In the genomic region with DNA sequence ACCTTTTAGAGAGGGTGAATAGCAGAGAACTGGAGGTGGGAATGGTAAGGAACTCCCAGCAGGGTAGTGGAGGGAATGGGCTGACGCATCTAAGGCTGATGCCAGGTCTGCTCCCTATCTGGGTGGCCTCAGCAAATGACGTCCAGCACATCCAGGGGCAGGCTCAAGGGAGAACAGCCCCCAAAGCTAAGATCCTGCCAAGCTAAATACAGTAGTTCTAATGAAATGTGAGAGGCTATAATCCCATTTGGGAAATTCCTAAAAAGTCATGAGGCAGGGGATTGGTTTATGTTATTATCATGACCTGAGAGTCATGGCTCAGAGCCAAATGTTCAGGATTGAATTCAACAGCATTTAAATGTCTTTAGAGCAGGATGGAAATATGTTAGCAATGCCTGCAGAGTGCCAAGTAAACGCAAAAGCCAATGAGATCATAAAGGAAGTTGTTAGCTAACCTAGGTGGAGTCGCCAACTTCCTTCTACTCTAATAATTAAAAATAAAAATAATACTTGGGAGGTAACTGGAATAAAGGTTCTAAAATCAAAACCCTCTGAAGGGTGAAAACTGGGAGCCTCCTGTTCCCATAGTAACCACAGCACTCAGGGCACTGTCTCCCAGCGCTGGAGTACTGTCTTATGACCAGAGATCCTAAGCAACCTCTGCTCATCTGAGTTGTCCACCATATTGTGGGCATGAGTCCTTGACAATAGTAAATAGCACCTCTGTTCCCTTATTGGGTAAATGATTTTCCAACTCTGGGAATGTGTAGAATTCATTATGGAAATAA, we compare ENCODE assay signal across 11 cellular contexts. TPM values are rescaled to one million over a fixed set of nuclear protein-coding genes. Genes with fewer than 3 reads are reported as not detected.
DNase-seq lines count a peak whose midpoint lies in the region; ATAC-seq and TF ChIP-seq lines count a peak whose summit lies in the region.
"Had no signal": no experiment of that assay in that cellular context is flagged by ENCODE, and none has a peak within 500 bp of the region (broad histone marks: within the 10 kb centered on the region; RNA-seq: fewer than 3 reads in every experiment).

No MANE protein-coding gene starts in this region.

- WGBS in esophagus squamous epithelium, 2 donors, result 11 to 16% methylated on average over 4 to 5 of the region's 5 CpGs

- H3K9me3 ChIP-seq in esophagus squamous epithelium, result no peaks in the 10 kb centered on the region
- H3K9me3 ChIP-seq: testis had no signal

- DNase-seq in A172 (ENCODE audit: low spot score), result peak; percentile 72
- peak; percentile 25 for DNase-seq in LoVo (ENCODE audit: low spot score)
- DNase-seq in brain pericyte (ENCODE audit: low read depth, low spot score), result peak; percentile 87
- peak; percentile 86 for DNase-seq in left kidney (ENCODE audit: low read depth, low spot score)
- DNase-seq in esophagus squamous epithelium (lab: John Stamatoyannopoulos, UW), result no peak
- DNase-seq in caudate nucleus (lab: John Stamatoyannopoulos, UW), result no peak
- DNase-seq in HUDEP-2 (lab: John Stamatoyannopoulos, UW; ENCODE audit: unreplicated experiment in 76 of 76), result no peak
- DNase-seq: CD4-positive, CD25-positive, alpha-beta regulatory T cell; retina; testis had no signal

- no peak overlapping the region for H3K27ac ChIP-seq in esophagus squamous epithelium
- no peak overlapping the region for H3K27ac ChIP-seq in caudate nucleus (ENCODE audit: low read depth, low read length)
- H3K27ac ChIP-seq: testis had no signal

- H3K4me3 ChIP-seq in esophagus squamous epithelium, result no peak overlapping the region
- H3K4me3 ChIP-seq: testis had no signal

- H3K27me3 ChIP-seq in esophagus squamous epithelium, result peaks cover 0 to 26% (median 0%) of the 10 kb centered on the region in 4 donors
- H3K27me3 ChIP-seq: testis had no signal

- H3K4me1 ChIP-seq in esophagus squamous epithelium, result peaks cover 0 to 13% (median 0%) of the 10 kb centered on the region in 3 donors
- H3K4me1 ChIP-seq: testis had no signal

- intact Hi-C loops in esophagus squamous epithelium (cut with DNase I), result loop anchor here (10.0 kb wide), 1 partner anchor 469 kb away; no protein-coding TSS in a partner anchor

- H3K36me3 ChIP-seq in esophagus squamous epithelium, result no peaks in the 10 kb centered on the region

- no peak for ATAC-seq in HG02981 (IDR thresholded peaks at IDR 0.05; ENCODE audit: unreplicated experiment)

- TF ChIP-seq POLR2A in esophagus squamous epithelium (IDR thresholded peaks at IDR 0.05), result no peak

- TF ChIP-seq CTCF in esophagus squamous epithelium (IDR thresholded peaks at IDR 0.05), result no peak

RNA-seq across cellular contexts. Expression of a gene that starts 34.8 kb away (rescaled TPM):
- total RNA-seq in A172 (2014; rRNA removed; shearing (Covaris generic)), result 0.19 TPM in 1 of 2 replicates, not detected in the other
- not detected for total RNA-seq in esophagus squamous epithelium
- total RNA-seq: CD4-positive, CD25-positive, alpha-beta regulatory T cell had no signal

Comparison
In these comparisons a context has a peak if more than half of its experiments do, and no peak if none do; other contexts are left out.
1. DNase-seq: peak in A172 (single experiment), LoVo (single experiment), brain pericyte (single experiment) and left kidney (single experiment); none in esophagus squamous epithelium (single experiment), caudate nucleus (0 of 61) and HUDEP-2 (0 of 76).